Comparison of ENCODE assay signal across 8 cellular contexts in genomic region chr12:6752931-6753771, GRCh38.
A peak's percentile ranks its signal among the peaks of the same experiment; 100 is the strongest.
DNase-seq lines count a peak whose midpoint lies in the region; ATAC-seq and TF ChIP-seq lines count a peak whose summit lies in the region.

MLF2 (minus strand) TSS chr12:6753141; CDS start chr12:6752334, 807 bp downstream.

- TF ChIP-seq CTCF in AG09309 (IDR thresholded peaks at IDR 0.05; ENCODE audit: control insufficient read depth, insufficient read depth, low read depth, low read length, missing control alignments) = no peak

- H3K4me3 ChIP-seq in AG09309 (ENCODE audit: control insufficient read depth, low read depth, low read length) = peak within 1 kb of the TSS; percentile 87

- DNase-seq in AG09309 (ENCODE audit: low read depth) = peak; percentile 97
- DNase-seq in NCI-H345 treated with DMSO at 0.1 percent for 48 hours (lab: John Stamatoyannopoulos, UW; ENCODE audit: unreplicated experiment) = peak; percentile 95
- DNase-seq in activated CD4-positive, CD25-positive, alpha-beta regulatory T cell (lab: John Stamatoyannopoulos, UW) = peak; percentile 90 to 94 (median 92)
- DNase-seq in central memory CD4-positive, alpha-beta T cell = peak; percentile 97
- peak; percentile 99 for DNase-seq in iris pigment epithelial cell (ENCODE audit: low read depth)
- DNase-seq in stimulated activated CD4-positive, alpha-beta T cell treated with anti-CD3 and anti-CD28 coated beads, Interleukin-12 subunit alpha, Interleukin-12 subunit beta, amount 100 ng/mL, for 24 hours (ENCODE audit: low read depth in 2 of 2) = peak; percentile 94 to 99

- ATAC-seq in GM19023 (IDR thresholded peaks at IDR 0.05; ENCODE audit: unreplicated experiment) (peak; percentile 90), HG03280 (IDR thresholded peaks at IDR 0.05; ENCODE audit: unreplicated experiment) (peak; percentile 90)

Comparison
In these comparisons a context has a peak if more than half of its experiments do, and no peak if none do; other contexts are left out.
1. Peak in every context shown above with its lines: DNase-seq, ATAC-seq and H3K4me3 ChIP-seq.